Comparison of ENCODE assay signal across 8 cellular contexts in the genomic region with DNA sequence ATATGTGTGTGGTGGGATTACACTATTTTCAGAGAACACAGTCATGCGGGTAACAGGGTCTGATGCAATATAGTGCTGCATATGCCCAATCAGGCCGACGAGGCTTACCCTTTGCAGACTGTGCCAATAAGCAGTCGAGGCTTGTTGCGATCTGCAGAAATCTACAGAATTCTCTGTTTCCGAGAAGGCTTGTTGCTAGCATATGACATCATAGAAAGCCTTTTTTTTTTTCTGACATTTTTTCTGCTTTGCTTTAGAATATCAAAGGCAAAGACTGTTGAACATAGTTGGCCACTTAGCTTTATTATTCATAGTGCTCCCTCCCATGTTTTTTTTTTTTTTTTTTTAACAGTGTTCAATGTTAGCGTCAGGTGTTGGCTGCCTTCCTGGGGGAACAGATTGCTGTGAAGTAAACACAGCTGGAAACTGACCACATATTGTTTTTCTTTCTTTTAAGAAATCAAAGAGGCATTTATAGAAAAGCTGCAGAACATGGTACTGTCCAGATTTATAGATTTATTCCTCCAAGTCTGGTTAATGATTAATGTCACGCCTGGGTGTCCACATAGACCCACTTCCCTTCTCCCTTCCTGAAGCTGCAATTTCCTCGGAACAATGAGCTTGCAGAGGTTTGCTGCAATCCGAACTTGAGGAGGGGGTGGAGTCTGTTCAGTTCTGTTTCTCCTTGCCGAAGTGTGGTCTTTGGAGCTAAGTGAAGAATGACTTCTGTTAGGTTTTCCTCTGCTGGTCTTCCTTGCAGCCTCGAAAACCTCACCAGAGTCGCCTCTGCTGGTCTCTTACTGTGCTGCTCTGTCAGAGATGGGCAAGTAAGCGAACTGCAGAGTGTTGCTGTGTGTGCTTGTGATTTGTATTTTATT.
DNase-seq lines count a peak whose midpoint lies in the region; TF ChIP-seq lines count a peak whose summit lies in the region.

No MANE protein-coding gene starts in this region.

- H3K27me3 ChIP-seq in PC-9 (ENCODE audit: insufficient read depth, low read depth): no peaks in the 10 kb centered on the region

- CTCF ChIA-PET in PC-9 (lab: Charles Lee): interaction anchor here (0.6 kb wide), 1 partner anchor 137 kb away, joined by 3 read pairs; no protein-coding TSS in a partner anchor

- H3K4me1 ChIP-seq in PC-9 (replicated peaks; ENCODE audit: insufficient read depth): no peaks in the 10 kb centered on the region

- H3K4me3 ChIP-seq in astrocyte of the cerebellum (ENCODE audit: low read depth, low read length) (peak overlapping the region; percentile 28), skeletal muscle cell (ENCODE audit: low read depth, low read length) (peak overlapping the region; percentile 27), PC-9 (no peak overlapping the region)

- H3K79me2 ChIP-seq in PC-9 (ENCODE audit: low read depth): no peaks in the 10 kb centered on the region

- in situ Hi-C loops in astrocyte of the cerebellum (cut with HindIII; ENCODE audit: low sequenced_read_pairs): no loop called here

- TF ChIP-seq CTCF in astrocyte of the cerebellum (IDR thresholded peaks at IDR 0.05; ENCODE audit: low read depth, low read length, missing control alignments): peak; percentile 14
- TF ChIP-seq CTCF in PC-9 (conservative IDR thresholded peaks at IDR 0.05): no peak

- H3K9me2 ChIP-seq in PC-9 (ENCODE audit: insufficient read depth): no peaks in the 10 kb centered on the region

- H3K9me3 ChIP-seq in PC-9 (ENCODE audit: insufficient read depth, low read depth): no peaks in the 10 kb centered on the region

- no TSS peak for BruUV-seq in PC-9 (replicated peaks; lab: Mats Ljungman, UMichigan)

- intact Hi-C loops in PC-9 (cut with micrococcal nuclease; ENCODE audit: unreplicated experiment): no loop called here

- no peak overlapping the region for H2AFZ ChIP-seq in PC-9

- DNase-seq in DMS153 treated with DMSO at 0.1 percent for 48 hours (lab: John Stamatoyannopoulos, UW; ENCODE audit: unreplicated experiment): peak; percentile 40
- DNase-seq in DMS153 (lab: John Stamatoyannopoulos, UW): no peak
- DNase-seq in NAMALWA (ENCODE audit: low spot score): peak; percentile 13
- DNase-seq in astrocyte of the cerebellum (ENCODE audit: low read depth): peak; percentile 96
- peak; percentile 46 for DNase-seq in iPS-NIHi11 (ENCODE audit: low spot score)
- DNase-seq in skeletal muscle cell (ENCODE audit: low read depth): no peak
- no peak for DNase-seq in HK-2 (ENCODE audit: unreplicated experiment)
- no peak for DNase-seq in PC-9

- no peaks in the 10 kb centered on the region for H3K36me3 ChIP-seq in PC-9 (ENCODE audit: low read depth)

- no peak overlapping the region for H3K27ac ChIP-seq in PC-9

- H4K20me1 ChIP-seq in PC-9 (ENCODE audit: insufficient read depth): no peaks in the 10 kb centered on the region

- no peak overlapping the region for H3K4me2 ChIP-seq in PC-9

- H3F3A ChIP-seq in PC-9 (ENCODE audit: insufficient read depth, low read depth): no peaks in the 10 kb centered on the region

- POLR2A ChIA-PET in PC-9 (lab: Charles Lee; ENCODE audit: unreplicated experiment): no interaction called here

Comparison
In these comparisons a context has a peak if more than half of its experiments do, and no peak if none do; other contexts are left out.
1. DNase-seq: peak in DMS153 treated with DMSO at 0.1 percent for 48 hours (single experiment), NAMALWA (single experiment), astrocyte of the cerebellum (single experiment) and iPS-NIHi11 (single experiment); none in DMS153 (single experiment), skeletal muscle cell (single experiment), HK-2 (single experiment) and PC-9 (0 of 2).